Comparison of ENCODE assay signal across 20 cellular contexts in the genomic region with DNA sequence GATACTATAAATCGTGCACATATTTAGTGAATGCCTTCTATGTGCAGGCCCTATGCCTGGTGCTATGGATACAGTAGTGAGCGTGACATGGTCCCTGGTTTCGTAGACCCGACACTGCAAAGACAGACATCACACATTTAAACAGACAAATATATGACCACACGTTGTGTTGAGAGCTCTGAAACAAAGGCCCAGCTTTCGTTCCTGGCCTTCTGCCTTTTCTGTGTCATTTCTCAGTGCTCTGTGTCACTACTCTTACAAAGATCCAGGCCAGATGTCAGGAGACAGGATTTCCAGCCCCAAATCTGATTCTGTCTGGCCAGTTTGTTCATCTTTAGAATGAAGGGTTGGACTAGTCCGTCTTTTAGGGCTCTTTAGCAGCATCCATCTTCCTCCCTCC. TPM values are rescaled to one million over a fixed set of nuclear protein-coding genes. Genes with fewer than 3 reads are reported as not detected.
"Had no signal": no experiment of that assay in that cellular context is flagged by ENCODE, and none has a peak within 500 bp of the region (broad histone marks: within the 10 kb centered on the region; RNA-seq: fewer than 3 reads in every experiment).

No MANE protein-coding gene starts in this region.

- H3K4me3 Mint-ChIP-seq: natural killer cell, neural progenitor cell had no signal

- H3K27ac Mint-ChIP-seq: natural killer cell, neural progenitor cell, progenitor cell of endocrine pancreas had no signal

- H3K36me3 Mint-ChIP-seq: natural killer cell, neural progenitor cell had no signal

- ATAC-seq: left colon, mucosa of descending colon, natural killer cell, pancreas, right cardiac atrium had no signal

- H3K9me3 Mint-ChIP-seq: natural killer cell, neural progenitor cell had no signal

- DNase-seq: cortex of kidney; dorsolateral prefrontal cortex; effector CD8-positive, alpha-beta T cell; foreskin melanocyte; left colon; mucosa of descending colon; natural killer cell; occipital lobe; pancreas; right cardiac atrium; small intestine; stimulated activated CD4-positive, alpha-beta T cell treated with anti-CD3 and anti-CD28 coated beads, Interleukin-2, amount 100 ng/mL, for 48 hours; stimulated activated naive CD4-positive, alpha-beta T cell treated with Interleukin-2 at 50 U/mL for 16 hours; thyroid gland; upper lobe of left lung; uterus had no signal

- H3K4me1 Mint-ChIP-seq: natural killer cell had no signal

RNA-seq across cellular contexts. Expression of gene TRABD2B, which starts 19.3 kb away (rescaled TPM):
- total RNA-seq: lung microvascular endothelial cell, myocyte, natural killer cell had no signal
